8 cellular contexts compared by ENCODE assay signal in genomic region chr3:141486735-141487418, GRCh38. TPM values are rescaled to one million over a fixed set of nuclear protein-coding genes. Genes with fewer than 3 reads are reported as not detected.
A peak's percentile ranks its signal among the peaks of the same experiment; 100 is the strongest.
DNase-seq lines count a peak whose midpoint lies in the region; ATAC-seq and TF ChIP-seq lines count a peak whose summit lies in the region.

Gene RASA2 (plus strand): TSS chr3:141487027. CDS start chr3:141487084, 57 bp downstream.

- DNase-seq in NCI-H146 (lab: John Stamatoyannopoulos, UW): peak; percentile 93
- DNase-seq in T-helper 2 cell: peak; percentile 40 to 91 (median 62)
- DNase-seq in anterior cingulate cortex (lab: John Stamatoyannopoulos, UW): peak in 56 of 58 donors; percentile 28 to 88 (median 69)
- DNase-seq in right cardiac atrium: peak; percentile 74 to 89 (median 89)
- DNase-seq in putamen (ENCODE audit: low spot score): peak; percentile 80
- DNase-seq in vagina (ENCODE audit: extremely low spot score in 2 of 2): peak in 1 of 2 donors; percentile 84

- H3K27me3 ChIP-seq in right cardiac atrium (ENCODE audit: control insufficient read depth, insufficient read depth): no peaks in the 10 kb centered on the region
- no peaks in the 10 kb centered on the region for H3K27me3 ChIP-seq in vagina

- intact Hi-C loops in right cardiac atrium (cut with DNase I): no loop called here
- intact Hi-C loops in vagina (cut with DNase I): no loop called here

- ATAC-seq in HG02840 (IDR thresholded peaks at IDR 0.05; ENCODE audit: low FRiP score, unreplicated experiment) (peak; percentile 62), right cardiac atrium (peak; percentile 96)

- H3K4me1 ChIP-seq in right cardiac atrium (ENCODE audit: control insufficient read depth, insufficient read depth, low read length) (no peaks in the 10 kb centered on the region), vagina (peaks cover 31% of the 10 kb centered on the region)

- H3K27ac ChIP-seq in right cardiac atrium (ENCODE audit: low read length) (peak within 1 kb of the TSS; percentile 97), vagina (peak within 1 kb of the TSS; percentile 97)

- TF ChIP-seq POLR2A in GM15510 (IDR thresholded peaks at IDR 0.05; ENCODE audit: borderline replicate concordance, extremely low read depth, insufficient read length) (peak; percentile 92), vagina (IDR thresholded peaks at IDR 0.05) (peak in 1 of 2 donors; percentile 91)

- no peaks in the 10 kb centered on the region for H3K36me3 ChIP-seq in vagina

- H3K4me3 ChIP-seq in right cardiac atrium (ENCODE audit: low read length) (peak within 1 kb of the TSS; percentile 73), vagina (peak within 1 kb of the TSS; percentile 81 to 99)

- no peak for TF ChIP-seq CTCF in vagina (IDR thresholded peaks at IDR 0.05)

- under 1% methylated on average over 77 of the region's 86 CpGs for WGBS in right cardiac atrium

- H3K9me3 ChIP-seq in right cardiac atrium (ENCODE audit: control insufficient read depth, low read length) (no peaks in the 10 kb centered on the region), vagina (no peaks in the 10 kb centered on the region)

RNA-seq across cellular contexts. Expression of gene RASA2, which starts in this region (rescaled TPM):
- 1 to 10 TPM; 4.7 to 6.6 (median 6.0) TPM for total RNA-seq in right cardiac atrium
- polyA plus RNA-seq in right cardiac atrium: 2.1 TPM
- 18.4 TPM for total RNA-seq in vagina
